ENCODE assay signal across 16 cellular contexts in the genomic region with DNA sequence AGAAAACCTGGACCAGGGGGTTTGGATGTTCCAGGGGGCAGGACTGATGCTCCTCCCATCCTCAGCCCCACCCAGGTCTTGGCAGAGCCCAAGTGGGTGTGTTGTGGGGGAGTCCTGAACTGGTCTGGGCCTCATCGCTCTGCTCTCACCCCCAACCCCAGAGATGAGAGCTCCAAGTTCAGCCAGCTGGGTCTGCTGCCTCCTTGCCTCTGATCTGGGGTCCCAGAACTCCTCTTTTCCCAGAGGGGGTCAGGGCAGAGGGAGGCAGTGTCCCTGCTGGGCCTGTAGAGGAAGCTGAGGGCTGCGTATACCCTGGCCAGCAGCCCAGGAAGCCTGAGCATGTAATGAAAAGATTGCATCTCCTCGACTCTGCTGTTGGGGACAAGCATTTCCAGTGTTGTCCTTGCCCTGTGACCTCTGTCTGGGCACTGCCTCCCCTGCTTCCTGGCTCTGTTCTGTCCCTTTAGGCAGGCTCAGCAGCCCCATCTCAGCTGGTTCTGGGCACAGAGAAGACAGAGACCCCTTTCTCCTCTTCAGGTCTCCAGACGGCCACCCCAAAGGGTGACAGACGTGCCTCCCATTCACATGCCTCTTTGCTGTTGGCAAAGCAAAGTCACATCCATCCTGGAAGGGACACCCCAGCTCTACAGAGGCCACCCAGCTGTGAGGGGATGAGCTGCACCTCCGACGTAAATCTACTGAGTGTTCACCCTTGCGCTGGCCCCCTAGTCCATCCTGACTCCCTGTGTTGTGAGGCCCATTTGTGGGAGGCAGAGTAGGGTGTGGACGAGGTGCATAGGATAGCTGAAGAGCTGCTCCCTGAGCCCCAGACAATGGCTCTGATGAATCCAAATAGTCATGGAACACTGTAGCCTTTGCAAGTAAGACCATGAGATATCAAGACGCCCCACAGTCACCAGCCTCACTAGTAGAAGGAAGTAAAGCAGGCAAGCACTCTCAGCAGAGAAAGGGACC. TPM values are rescaled to one million over a fixed set of nuclear protein-coding genes. Genes with fewer than 3 reads are reported as not detected.
A peak's percentile ranks its signal among the peaks of the same experiment; 100 is the strongest.
DNase-seq lines count a peak whose midpoint lies in the region; ATAC-seq, FAIRE-seq and TF ChIP-seq lines count a peak whose summit lies in the region.
"Had no signal": no experiment of that assay in that cellular context is flagged by ENCODE, and none has a peak within 500 bp of the region (broad histone marks: within the 10 kb centered on the region; RNA-seq: fewer than 3 reads in every experiment).

No MANE protein-coding gene starts in this region.

- TF ChIP-seq CTCF in HL-60 (IDR thresholded peaks at IDR 0.05; ENCODE audit: insufficient read depth, low read length), result no peak
- TF ChIP-seq CTCF in coronary artery (IDR thresholded peaks at IDR 0.05), result no peak
- no peak for TF ChIP-seq CTCF in nephron (IDR thresholded peaks at IDR 0.05; ENCODE audit: unreplicated experiment in 3 of 3)

- peaks cover 9% of the 10 kb centered on the region for H3K9me3 Mint-ChIP-seq in nephron
- H3K9me3 Mint-ChIP-seq in activated T-cell treated with anti-CD3 and anti-CD28 coated beads, Interleukin-2, amount 50 U/mL, for 72 hours, result peaks cover 0 to 3% of the 10 kb centered on the region in 2 donors

- H3K4me1 ChIP-seq in BLaER1 treated with 17β-estradiol and CSF1 and Interleukin-3, amounts not matched to agents 10 nM and 100 nM, result peaks cover 81 to 100% (median 98%) of the 10 kb centered on the region in 10 experiments
- H3K4me1 ChIP-seq: body of pancreas had no signal

- H3K36me3 Mint-ChIP-seq in nephron (ENCODE audit: low read depth), result no peaks in the 10 kb centered on the region
- peaks cover 0 to 2% of the 10 kb centered on the region in 2 donors for H3K36me3 Mint-ChIP-seq in activated T-cell treated with anti-CD3 and anti-CD28 coated beads, Interleukin-2, amount 50 U/mL, for 72 hours (ENCODE audit: insufficient read depth in 2 of 2)

- peak overlapping the region in 10 of 11 experiments; percentile 69 to 94 (median 88); a peak in 20 of 22 replicates for H3K9ac ChIP-seq in BLaER1 treated with 17β-estradiol and CSF1 and Interleukin-3, amounts not matched to agents 10 nM and 100 nM

- TF ChIP-seq POLR2A in H54 (IDR thresholded peaks at IDR 0.05; ENCODE audit: low read depth, low read length), result no peak

- FAIRE-seq in H54 (lab: Jason Lieb, UNC), result no peak

- H3K27ac ChIP-seq in BLaER1 treated with 17β-estradiol and CSF1 and Interleukin-3, amounts not matched to agents 10 nM and 100 nM, result peak overlapping the region; percentile 42 to 100 (median 98); a peak in 21 of 22 replicates
- H3K27ac ChIP-seq in HL-60 (replicated peaks), result peak overlapping the region; percentile 5; the same call in 1 of the 2 replicates
- peak overlapping the region in 1 of 2 donors; percentile 2 for H3K27ac ChIP-seq in coronary artery
- H3K27ac ChIP-seq: body of pancreas had no signal

- no peak for DNase-seq in HL-60 (ENCODE audit: low read depth in 1 of 2, low spot score in 1 of 2)
- peak; percentile 74 for DNase-seq in coronary artery (ENCODE audit: low spot score)
- no peak for DNase-seq in SHP77 treated with DMSO at 0.1 percent for 48 hours (lab: John Stamatoyannopoulos, UW)
- no peak for DNase-seq in H54 (ENCODE audit: insufficient read length, low spot score)
- no peak for DNase-seq in activated T-cell treated with anti-CD3 and anti-CD28 coated beads, Interleukin-2, amount 50 U/mL, for 72 hours
- DNase-seq: effector CD8-positive, alpha-beta T cell; NCI-H1092 treated with DMSO at 0.1 percent for 48 hours; NCI-H345; T-helper 1 cell had no signal

- H3K36me3 ChIP-seq in BLaER1 treated with 17β-estradiol and CSF1 and Interleukin-3, amounts not matched to agents 10 nM and 100 nM, result no peaks in the 10 kb centered on the region

- no peaks in the 10 kb centered on the region for H4K20me1 ChIP-seq in BLaER1 treated with 17β-estradiol and CSF1 and Interleukin-3, amounts not matched to agents 10 nM and 100 nM

- H3K4me1 Mint-ChIP-seq in nephron, result peaks cover 51% of the 10 kb centered on the region
- peaks cover 36% of the 10 kb centered on the region for H3K4me1 Mint-ChIP-seq in activated T-cell treated with anti-CD3 and anti-CD28 coated beads, Interleukin-2, amount 50 U/mL, for 72 hours (ENCODE audit: low read depth)

- H3K27me3 Mint-ChIP-seq in nephron (ENCODE audit: low read depth), result peaks cover 12% of the 10 kb centered on the region
- H3K27me3 Mint-ChIP-seq in activated T-cell treated with anti-CD3 and anti-CD28 coated beads, Interleukin-2, amount 50 U/mL, for 72 hours (ENCODE audit: low read depth), result no peaks in the 10 kb centered on the region

- ATAC-seq in HG02852 (IDR thresholded peaks at IDR 0.05; ENCODE audit: unreplicated experiment), result no peak
- ATAC-seq in activated T-cell treated with anti-CD3 and anti-CD28 coated beads, Interleukin-2, amount 50 U/mL, for 72 hours (replicated peaks in 1 of 2), result no peak
- ATAC-seq: body of pancreas had no signal

- H3K4me2 ChIP-seq in BLaER1 treated with 17β-estradiol and CSF1 and Interleukin-3, amounts not matched to agents 10 nM and 100 nM, result peak overlapping the region; percentile 76 to 93 (median 87)

- no peak overlapping the region for H3K4me3 Mint-ChIP-seq in nephron
- no peak overlapping the region for H3K4me3 Mint-ChIP-seq in activated T-cell treated with anti-CD3 and anti-CD28 coated beads, Interleukin-2, amount 50 U/mL, for 72 hours
- H3K4me3 Mint-ChIP-seq: mesothelial cell of epicardium had no signal

- peaks cover 0 to 8% (median 0%) of the 10 kb centered on the region in 11 experiments; a peak in 6 of 22 replicates for H3K9me3 ChIP-seq in BLaER1 treated with 17β-estradiol and CSF1 and Interleukin-3, amounts not matched to agents 10 nM and 100 nM (replicated peaks in 1 of 11)

- H3K27ac Mint-ChIP-seq in nephron, result peak overlapping the region in 2 of 3 experiments; percentile 79
- H3K27ac Mint-ChIP-seq in activated T-cell treated with anti-CD3 and anti-CD28 coated beads, Interleukin-2, amount 50 U/mL, for 72 hours, result no peak overlapping the region
- H3K27ac Mint-ChIP-seq: mesothelial cell of epicardium had no signal

- H3K27me3 ChIP-seq in BLaER1 treated with 17β-estradiol and CSF1 and Interleukin-3, amounts not matched to agents 10 nM and 100 nM, result no peaks in the 10 kb centered on the region; a peak in 1 of 22 replicates
- H3K27me3 ChIP-seq in HL-60 (ENCODE audit: insufficient read depth, poor library complexity, severe bottlenecking), result no peaks in the 10 kb centered on the region
- H3K27me3 ChIP-seq: body of pancreas had no signal

- H3K4me3 ChIP-seq in BLaER1 treated with 17β-estradiol and CSF1 and Interleukin-3, amounts not matched to agents 10 nM and 100 nM, result no peak overlapping the region; a peak in 2 of 20 replicates
- H3K4me3 ChIP-seq in HL-60 (replicated peaks; ENCODE audit: insufficient read depth, low read length), result no peak overlapping the region
- H3K4me3 ChIP-seq in coronary artery, result no peak overlapping the region
- H3K4me3 ChIP-seq: body of pancreas had no signal

RNA-seq across cellular contexts. Expression of gene EPS8L3, which starts 54.9 kb away (rescaled TPM):
- not detected for total RNA-seq in activated T-cell treated with anti-CD3 and anti-CD28 coated beads, Interleukin-2, amount 50 U/mL, for 72 hours
- total RNA-seq: fibroblast of villous mesenchyme, posterior vena cava had no signal
